In the genomic region with DNA sequence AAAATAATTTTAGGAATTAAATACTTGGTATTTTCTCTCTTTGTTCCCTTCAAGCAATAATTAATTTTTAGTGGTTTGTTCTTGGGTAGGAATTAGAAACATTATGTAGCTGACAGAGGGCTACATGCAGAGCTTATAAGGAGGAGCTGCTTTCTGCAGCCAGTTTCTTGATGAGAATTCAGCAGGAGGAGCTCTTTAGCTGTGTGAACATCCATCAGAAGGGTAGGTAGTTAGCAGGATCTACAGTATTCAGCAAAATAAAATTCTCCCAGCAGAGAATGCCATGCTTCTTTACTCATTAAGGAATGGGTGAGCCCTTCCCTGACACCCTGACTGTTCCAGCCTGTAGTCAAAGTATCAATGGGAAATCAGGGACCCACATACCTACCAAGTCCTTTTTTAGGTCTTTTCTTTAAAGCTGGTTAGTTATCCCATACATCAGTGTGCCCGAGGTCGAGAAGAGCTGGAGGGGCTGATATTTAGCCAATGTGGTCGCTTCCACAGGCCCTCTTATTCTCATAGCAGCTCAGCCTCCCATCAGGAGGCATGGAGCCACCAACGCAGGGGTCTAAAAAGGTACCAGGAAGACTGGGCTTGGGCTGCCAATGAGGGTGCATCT, we compare ENCODE assay signal across 8 cellular contexts. TPM values are rescaled to one million over a fixed set of nuclear protein-coding genes. Genes with fewer than 3 reads are reported as not detected.
A peak's percentile ranks its signal among the peaks of the same experiment; 100 is the strongest.
DNase-seq lines count a peak whose midpoint lies in the region; ATAC-seq, FAIRE-seq and TF ChIP-seq lines count a peak whose summit lies in the region.

No MANE protein-coding gene starts in this region.

- no peak overlapping the region for H2AFZ ChIP-seq in astrocyte (ENCODE audit: low read depth, low read length)

- H3K4me1 Mint-ChIP-seq in astrocyte (ENCODE audit: low read depth, unreplicated experiment), result peaks cover 5% of the 10 kb centered on the region
- H3K4me1 Mint-ChIP-seq in activated CD4-positive, alpha-beta T cell treated with anti-CD3 and anti-CD28 coated beads, Interleukin-2, amount 10 ng/mL, durations not matched to agents 24 days and 14 days, result no peaks in the 10 kb centered on the region
- H3K4me1 Mint-ChIP-seq in naive thymus-derived CD8-positive, alpha-beta T cell, result no peaks in the 10 kb centered on the region

- H3K27ac ChIP-seq in AG04450 (ENCODE audit: low read depth, low read length) (no peak overlapping the region), astrocyte (ENCODE audit: low read depth, low read length) (no peak overlapping the region)

- intact Hi-C loops in activated CD4-positive, alpha-beta T cell treated with anti-CD3 and anti-CD28 coated beads, Interleukin-2, amount 10 ng/mL, durations not matched to agents 24 days and 14 days (cut with micrococcal nuclease), result no loop called here

- CTCF ChIA-PET in AG04450 (lab: Charles Lee), result interaction anchor here (0.5 to 2.0 kb wide), 9 partner anchors 15 to 963 kb away, joined by 4 to 36 read pairs (median 6); no protein-coding TSS in a partner anchor

- H3K4me2 ChIP-seq in astrocyte (ENCODE audit: low read length), result no peak overlapping the region

- POLR2A ChIA-PET in AG04450 (lab: Yijun Ruan, JAX), result no interaction called here
- POLR2A ChIA-PET in naive thymus-derived CD8-positive, alpha-beta T cell (lab: Charles Lee), result no interaction called here

- peaks cover 2% of the 10 kb centered on the region for H3K9me3 Mint-ChIP-seq in astrocyte (ENCODE audit: unreplicated experiment)
- H3K9me3 Mint-ChIP-seq in activated CD4-positive, alpha-beta T cell treated with anti-CD3 and anti-CD28 coated beads, Interleukin-2, amount 10 ng/mL, durations not matched to agents 24 days and 14 days, result no peaks in the 10 kb centered on the region
- H3K9me3 Mint-ChIP-seq in naive thymus-derived CD8-positive, alpha-beta T cell, result no peaks in the 10 kb centered on the region

- H3K36me3 Mint-ChIP-seq in astrocyte (ENCODE audit: low read depth, unreplicated experiment), result no peaks in the 10 kb centered on the region
- H3K36me3 Mint-ChIP-seq in activated CD4-positive, alpha-beta T cell treated with anti-CD3 and anti-CD28 coated beads, Interleukin-2, amount 10 ng/mL, durations not matched to agents 24 days and 14 days (ENCODE audit: low read depth), result no peaks in the 10 kb centered on the region
- H3K36me3 Mint-ChIP-seq in naive thymus-derived CD8-positive, alpha-beta T cell, result no peaks in the 10 kb centered on the region

- no peak for ATAC-seq in naive thymus-derived CD8-positive, alpha-beta T cell
- no peak for ATAC-seq in HG02870 (IDR thresholded peaks at IDR 0.05; ENCODE audit: unreplicated experiment)

- H3K36me3 ChIP-seq in astrocyte (ENCODE audit: insufficient read depth, low read length), result no peaks in the 10 kb centered on the region

- H3K4me1 ChIP-seq in astrocyte (ENCODE audit: insufficient read depth, low read length), result no peaks in the 10 kb centered on the region

- H3K79me2 ChIP-seq in astrocyte (ENCODE audit: insufficient read depth, low read length), result no peaks in the 10 kb centered on the region

- DNase-seq in AG04450 (ENCODE audit: low read depth, low spot score) (peak; percentile 13), HCEC 1CT (peak; percentile 33), astrocyte (ENCODE audit: low read depth) (peak; percentile 63), iris pigment epithelial cell (ENCODE audit: low read depth) (peak; percentile 39), germinal center (ENCODE audit: low spot score) (no peak)
- no peak for DNase-seq in activated CD4-positive, alpha-beta T cell treated with anti-CD3 and anti-CD28 coated beads, Interleukin-2, amount 10 ng/mL, durations not matched to agents 24 days and 14 days
- DNase-seq in naive thymus-derived CD8-positive, alpha-beta T cell, result no peak

- peak; percentile 42 for TF ChIP-seq CTCF in AG04450 (IDR thresholded peaks at IDR 0.05; ENCODE audit: low read depth, low read length)
- peak; percentile 31 for TF ChIP-seq CTCF in astrocyte (IDR thresholded peaks at IDR 0.05; ENCODE audit: insufficient read depth, low read depth, low read length)

- H3K9me3 ChIP-seq in AG04450 (ENCODE audit: control insufficient read depth, insufficient read depth, low read length) (peaks cover 3% of the 10 kb centered on the region; the same call in 1 of the 2 replicates), astrocyte (ENCODE audit: insufficient read depth, low read depth, low read length) (no peaks in the 10 kb centered on the region)

- H3K27me3 Mint-ChIP-seq in astrocyte (ENCODE audit: low read depth, unreplicated experiment), result no peaks in the 10 kb centered on the region
- H3K27me3 Mint-ChIP-seq in activated CD4-positive, alpha-beta T cell treated with anti-CD3 and anti-CD28 coated beads, Interleukin-2, amount 10 ng/mL, durations not matched to agents 24 days and 14 days, result peaks cover 7% of the 10 kb centered on the region
- H3K27me3 Mint-ChIP-seq in naive thymus-derived CD8-positive, alpha-beta T cell, result peaks cover 3 to 22% (median 9%) of the 10 kb centered on the region in 5 donors

- peak overlapping the region; percentile 58 for H3K27ac Mint-ChIP-seq in astrocyte (ENCODE audit: unreplicated experiment)
- no peak overlapping the region for H3K27ac Mint-ChIP-seq in activated CD4-positive, alpha-beta T cell treated with anti-CD3 and anti-CD28 coated beads, Interleukin-2, amount 10 ng/mL, durations not matched to agents 24 days and 14 days
- H3K27ac Mint-ChIP-seq in naive thymus-derived CD8-positive, alpha-beta T cell, result no peak overlapping the region

- no peak for FAIRE-seq in astrocyte (lab: Jason Lieb, UNC)

- no peak overlapping the region for H3K4me3 ChIP-seq in AG04450 (ENCODE audit: low read depth, low read length)
- H3K4me3 ChIP-seq in astrocyte (ENCODE audit: insufficient read depth, low read depth, low read length), result no peak overlapping the region

- no peaks in the 10 kb centered on the region for H4K20me1 ChIP-seq in astrocyte (ENCODE audit: insufficient read depth, low read length)

- no peak overlapping the region for H3K4me3 Mint-ChIP-seq in astrocyte (ENCODE audit: unreplicated experiment)
- no peak overlapping the region for H3K4me3 Mint-ChIP-seq in activated CD4-positive, alpha-beta T cell treated with anti-CD3 and anti-CD28 coated beads, Interleukin-2, amount 10 ng/mL, durations not matched to agents 24 days and 14 days
- no peak overlapping the region for H3K4me3 Mint-ChIP-seq in naive thymus-derived CD8-positive, alpha-beta T cell

- H3K27me3 ChIP-seq in AG04450 (ENCODE audit: control insufficient read depth, insufficient read depth, low read length) (no peaks in the 10 kb centered on the region), astrocyte (ENCODE audit: insufficient read depth, low read length) (peaks cover 4% of the 10 kb centered on the region)

- H3K9ac ChIP-seq in astrocyte (ENCODE audit: low read length), result no peak overlapping the region

RNA-seq across cellular contexts. Expression of a gene that starts 54.0 kb away (rescaled TPM):
- 0.07 TPM in 1 of 2 replicates, not detected in the other for polyA plus RNA-seq in AG04450 (2011; rRNA removed)
- polyA minus RNA-seq in AG04450 (2011; rRNA and poly(A)+ RNA removed), result 0.26 and 0.28 TPM in 2 replicates
- total RNA-seq in astrocyte, result 0.30 and 0.72 TPM in 2 replicates
- total RNA-seq in activated CD4-positive, alpha-beta T cell treated with anti-CD3 and anti-CD28 coated beads, Interleukin-2, amount 10 ng/mL, durations not matched to agents 24 days and 14 days, result not detected in 2 replicates
- total RNA-seq in naive thymus-derived CD8-positive, alpha-beta T cell, result under 1 TPM; 0.16 to 0.23 TPM
- polyA plus RNA-seq in naive thymus-derived CD8-positive, alpha-beta T cell, result under 1 TPM; 0.16 to 0.39 (median 0.17) TPM

Comparison
In these comparisons a context has a peak if more than half of its experiments do, and no peak if none do; other contexts are left out.
1. DNase-seq: peak in AG04450 (single experiment), HCEC 1CT (single experiment), astrocyte (single experiment) and iris pigment epithelial cell (single experiment); none in germinal center (single experiment), activated CD4-positive, alpha-beta T cell treated with anti-CD3 and anti-CD28 coated beads, Interleukin-2, amount 10 ng/mL, durations not matched to agents 24 days and 14 days (single experiment) and naive thymus-derived CD8-positive, alpha-beta T cell (0 of 10).